In the genomic region with DNA sequence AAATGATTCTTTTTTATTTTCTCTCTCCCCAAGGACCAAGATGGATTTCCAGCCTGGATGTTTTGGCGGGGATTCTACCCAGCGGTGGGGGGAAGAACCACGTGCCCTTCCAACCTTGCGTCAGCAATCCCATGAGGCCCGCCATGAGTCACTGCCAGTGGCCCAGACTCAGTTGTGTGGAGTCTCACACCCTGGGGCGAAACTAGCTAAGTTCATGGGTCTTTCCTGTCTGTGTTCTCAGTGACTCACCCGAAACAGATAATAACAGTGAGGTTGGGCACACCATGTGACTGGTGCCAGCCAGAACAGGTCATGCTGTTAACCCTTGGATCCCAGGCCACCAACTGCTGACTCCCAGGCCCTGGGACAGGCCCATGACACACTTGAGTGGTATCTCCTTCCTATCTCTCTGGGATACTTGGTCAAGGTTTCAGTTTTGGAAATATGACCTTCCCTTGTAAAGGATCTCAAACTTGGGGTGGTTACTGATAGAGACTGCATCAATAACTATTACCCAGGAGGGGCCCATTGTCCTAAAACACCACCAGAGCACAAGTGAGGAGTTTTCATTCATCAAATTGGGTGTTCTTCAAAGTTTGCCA, we compare ENCODE assay signal across 8 cellular contexts.
DNase-seq lines count a peak whose midpoint lies in the region; ATAC-seq and TF ChIP-seq lines count a peak whose summit lies in the region.

No MANE protein-coding gene starts in this region.

- H3K27me3 Mint-ChIP-seq in activated CD8-positive, alpha-beta T cell treated with anti-CD3 and anti-CD28 coated beads for 36 hours = peaks cover 9% of the 10 kb centered on the region

- H3K9me3 Mint-ChIP-seq in activated CD8-positive, alpha-beta T cell treated with anti-CD3 and anti-CD28 coated beads for 36 hours = peaks cover 3% of the 10 kb centered on the region

- peak overlapping the region; percentile 80 for H3K27ac Mint-ChIP-seq in activated CD8-positive, alpha-beta T cell treated with anti-CD3 and anti-CD28 coated beads for 36 hours

- POLR2A ChIA-PET in activated CD8-positive, alpha-beta T cell treated with anti-CD3 and anti-CD28 coated beads for 36 hours (lab: Charles Lee) = interaction anchor here (1.0 to 2.2 kb wide), 4 partner anchors 10 to 82 kb away, joined by 3 to 9 read pairs (median 5); no protein-coding TSS in a partner anchor

- no peak overlapping the region for H3K4me3 Mint-ChIP-seq in activated CD8-positive, alpha-beta T cell treated with anti-CD3 and anti-CD28 coated beads for 36 hours

- peaks cover 1% of the 10 kb centered on the region for H3K36me3 Mint-ChIP-seq in activated CD8-positive, alpha-beta T cell treated with anti-CD3 and anti-CD28 coated beads for 36 hours (ENCODE audit: low read depth)

- DNase-seq in AG20443 (ENCODE audit: low spot score) = peak; percentile 45
- peak; percentile 90 for DNase-seq in activated CD8-positive, alpha-beta T cell treated with anti-CD3 and anti-CD28 coated beads for 36 hours
- DNase-seq in smooth muscle cell of the brain vasculature (ENCODE audit: low read depth, low spot score) = peak; percentile 73
- no peak for DNase-seq in DMS79 (lab: John Stamatoyannopoulos, UW)
- DNase-seq in NCI-H524 (lab: John Stamatoyannopoulos, UW) = no peak

- intact Hi-C loops in activated CD8-positive, alpha-beta T cell treated with anti-CD3 and anti-CD28 coated beads for 36 hours (cut with micrococcal nuclease) = loop anchor here (2.0 to 5.0 kb wide), 2 partner anchors 63 to 98 kb away; partner anchors contain the start of gene DUSP10

- ATAC-seq in GM19467 (IDR thresholded peaks at IDR 0.05; ENCODE audit: unreplicated experiment) = peak; percentile 88
- ATAC-seq in HG03571 (IDR thresholded peaks at IDR 0.05; ENCODE audit: unreplicated experiment) = peak; percentile 87
- ATAC-seq in activated CD8-positive, alpha-beta T cell treated with anti-CD3 and anti-CD28 coated beads for 36 hours = peak; percentile 96
- ATAC-seq in esophagus mucosa = peak; percentile 99

- CTCF ChIA-PET in activated CD8-positive, alpha-beta T cell treated with anti-CD3 and anti-CD28 coated beads for 36 hours (lab: Charles Lee) = interaction anchor here (0.8 to 1.5 kb wide), 4 partner anchors 10 to 98 kb away, joined by 3 to 4 read pairs (median 3); partner anchors contain the start of gene DUSP10

- peaks cover 36% of the 10 kb centered on the region for H3K4me1 Mint-ChIP-seq in activated CD8-positive, alpha-beta T cell treated with anti-CD3 and anti-CD28 coated beads for 36 hours (ENCODE audit: low read depth)

- TF ChIP-seq CTCF in activated CD8-positive, alpha-beta T cell treated with anti-CD3 and anti-CD28 coated beads for 36 hours (IDR thresholded peaks at IDR 0.05) = no peak

Comparison
In these comparisons a context has a peak if more than half of its experiments do, and no peak if none do; other contexts are left out.
1. DNase-seq: peak in AG20443 (single experiment), activated CD8-positive, alpha-beta T cell treated with anti-CD3 and anti-CD28 coated beads for 36 hours (single experiment) and smooth muscle cell of the brain vasculature (single experiment); none in DMS79 (single experiment) and NCI-H524 (0 of 2).
2. Peak in every context shown above with its lines, with median percentiles within 50 percentile points of each other: ATAC-seq.